Comparison of ENCODE assay signal across 8 cellular contexts in the genomic region with DNA sequence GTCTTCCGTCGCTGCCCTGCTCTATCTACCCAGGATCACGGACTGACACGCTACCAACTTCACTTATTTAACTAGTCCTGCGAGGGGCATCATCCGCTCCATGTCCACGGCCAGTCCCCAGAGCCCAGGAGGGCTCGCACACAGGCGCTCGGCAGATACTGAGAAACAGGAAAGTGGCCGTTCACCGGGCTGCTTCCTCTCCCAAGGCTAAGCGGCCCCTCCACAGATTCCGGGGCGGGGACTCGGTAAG. TPM values are rescaled to one million over a fixed set of nuclear protein-coding genes. Genes with fewer than 3 reads are reported as not detected.
A peak's percentile ranks its signal among the peaks of the same experiment; 100 is the strongest.
DNase-seq lines count a peak whose midpoint lies in the region; ATAC-seq, FAIRE-seq and TF ChIP-seq lines count a peak whose summit lies in the region.

No MANE protein-coding gene starts in this region.

- H4K20me1 ChIP-seq in MM.1S (ENCODE audit: insufficient read depth, low read length), result no peaks in the 10 kb centered on the region

- TF ChIP-seq CTCF in MM.1S (IDR thresholded peaks at IDR 0.05; ENCODE audit: low read length) (no peak), bronchial epithelial cell (IDR thresholded peaks at IDR 0.05; ENCODE audit: insufficient read depth, low read length, severe bottlenecking) (no peak), lower lobe of right lung (IDR thresholded peaks at IDR 0.05) (no peak), upper lobe of right lung (IDR thresholded peaks at IDR 0.05) (no peak)

- H3K9me3 ChIP-seq in MM.1S (replicated peaks; ENCODE audit: insufficient read depth, low read length) (no peaks in the 10 kb centered on the region), lower lobe of right lung (no peaks in the 10 kb centered on the region), upper lobe of right lung (no peaks in the 10 kb centered on the region)

- peak overlapping the region; percentile 97 for H3K9ac ChIP-seq in MM.1S (ENCODE audit: low read length)

- peak overlapping the region; percentile 86 for H2AFZ ChIP-seq in MM.1S (ENCODE audit: low read length)

- peak overlapping the region; percentile 84 for H3K4me2 ChIP-seq in MM.1S (ENCODE audit: low read depth, low read length)

- DNase-seq in Right ventricle myocardium inferior (ENCODE audit: missing footprints) (no peak), left cardiac atrium (no peak), MM.1S (no peak), bronchial epithelial cell (ENCODE audit: low read depth) (no peak), lower lobe of right lung (no peak), upper lobe of right lung (no peak), dedifferentiated amniotic fluid mesenchymal stem cell (ENCODE audit: extremely low spot score) (no peak), pons (ENCODE audit: low spot score) (no peak)

- H3K27me3 ChIP-seq in MM.1S (replicated peaks; ENCODE audit: insufficient read depth, low read length) (no peaks in the 10 kb centered on the region), bronchial epithelial cell (ENCODE audit: control insufficient read depth, insufficient read depth, low read length) (no peaks in the 10 kb centered on the region), lower lobe of right lung (ENCODE audit: low read depth) (no peaks in the 10 kb centered on the region), upper lobe of right lung (no peaks in the 10 kb centered on the region)

- peak overlapping the region; percentile 89 for H3K4me3 ChIP-seq in MM.1S (ENCODE audit: low read length)
- peak overlapping the region; percentile 76 for H3K4me3 ChIP-seq in bronchial epithelial cell (ENCODE audit: low read depth, low read length)
- H3K4me3 ChIP-seq in lower lobe of right lung, result peak overlapping the region; percentile 100
- H3K4me3 ChIP-seq in upper lobe of right lung, result peak overlapping the region; percentile 99

- no peaks in the 10 kb centered on the region for H3F3A ChIP-seq in MM.1S (ENCODE audit: insufficient read depth, low read length)

- H3K27ac ChIP-seq in MM.1S (ENCODE audit: low read length) (no peak overlapping the region; the same call in 1 of the 2 replicates), lower lobe of right lung (peak overlapping the region; percentile 93), upper lobe of right lung (peak overlapping the region; percentile 92)

- H3K79me2 ChIP-seq in MM.1S (ENCODE audit: low read length), result peaks cover 39% of the 10 kb centered on the region

- no peak for FAIRE-seq in bronchial epithelial cell (lab: Jason Lieb, UNC)

- ATAC-seq in Right ventricle myocardium inferior (peak; percentile 9), left cardiac atrium (no peak), lower lobe of right lung (no peak), upper lobe of right lung (no peak)

- H3K9me2 ChIP-seq in MM.1S (replicated peaks; ENCODE audit: insufficient read depth, low read length), result no peaks in the 10 kb centered on the region

- intact Hi-C loops in Right ventricle myocardium inferior (cut with DNase I), result no loop called here
- intact Hi-C loops in left cardiac atrium (cut with DNase I), result no loop called here
- intact Hi-C loops in lower lobe of right lung (cut with DNase I), result no loop called here
- intact Hi-C loops in upper lobe of right lung (cut with DNase I), result no loop called here

- peaks cover 5% of the 10 kb centered on the region; the same call in 1 of the 2 replicates for H3K4me1 ChIP-seq in MM.1S (ENCODE audit: low read length)
- H3K4me1 ChIP-seq in lower lobe of right lung, result peaks cover 31% of the 10 kb centered on the region
- peaks cover 25% of the 10 kb centered on the region for H3K4me1 ChIP-seq in upper lobe of right lung

- H3K36me3 ChIP-seq in MM.1S (replicated peaks; ENCODE audit: insufficient read depth, low read length) (no peaks in the 10 kb centered on the region), bronchial epithelial cell (ENCODE audit: control insufficient read depth, insufficient read depth, low read length) (peaks cover 19% of the 10 kb centered on the region), lower lobe of right lung (peaks cover 29% of the 10 kb centered on the region), upper lobe of right lung (peaks cover 22% of the 10 kb centered on the region)

RNA-seq across cellular contexts. Expression of gene OXLD1, which starts 0.4 kb away (rescaled TPM):
- total RNA-seq in Right ventricle myocardium inferior (18.6 TPM), left cardiac atrium (10 to 100 TPM; 20.9 to 23.6 TPM), bronchial epithelial cell (47.7 and 73.7 TPM in 2 replicates), lower lobe of right lung (29.7 TPM), upper lobe of right lung (26.7 TPM)

RNA-seq across cellular contexts. Expression of gene CCDC137, which starts 0.5 kb away (rescaled TPM):
- total RNA-seq in Right ventricle myocardium inferior (6.1 TPM), left cardiac atrium (1 to 10 TPM; 7.2 to 8.9 TPM), bronchial epithelial cell (6.8 and 10.2 TPM in 2 replicates), lower lobe of right lung (12.8 TPM), upper lobe of right lung (13.7 TPM)

RNA-seq across cellular contexts. Expression of gene PDE6G, which starts 9.7 kb away (rescaled TPM):
- not detected for total RNA-seq in Right ventricle myocardium inferior
- total RNA-seq in left cardiac atrium, result under 1 TPM in 1 of 2 donors, not detected in 1; 0.50 TPM
- total RNA-seq in bronchial epithelial cell, result not detected in 2 replicates
- total RNA-seq in lower lobe of right lung, result 2.0 TPM
- 1.0 TPM for total RNA-seq in upper lobe of right lung

RNA-seq across cellular contexts. Expression of gene ARL16, which starts 17.6 kb away (rescaled TPM):
- 11.9 TPM for total RNA-seq in Right ventricle myocardium inferior
- 10 to 100 TPM; 12.2 to 22.3 TPM for total RNA-seq in left cardiac atrium
- 23.0 and 25.8 TPM in 2 replicates for total RNA-seq in bronchial epithelial cell
- total RNA-seq in lower lobe of right lung, result 19.0 TPM
- 19.5 TPM for total RNA-seq in upper lobe of right lung

RNA-seq across cellular contexts. Expression of gene HGS, which starts 17.8 kb away (rescaled TPM):
- total RNA-seq in Right ventricle myocardium inferior (36.6 TPM), left cardiac atrium (10 to 100 TPM; 42.3 to 52.6 TPM), bronchial epithelial cell (77.7 and 84.4 TPM in 2 replicates), lower lobe of right lung (92.0 TPM), upper lobe of right lung (88.3 TPM)
